3 cellular contexts compared by ENCODE assay signal in genomic region chr4:21320034-21320433, GRCh38.
"Had no signal": no experiment of that assay in that cellular context is flagged by ENCODE, and none has a peak within 500 bp of the region (broad histone marks: within the 10 kb centered on the region; RNA-seq: fewer than 3 reads in every experiment).

No MANE protein-coding gene starts in this region.

- ATAC-seq: GM12878 had no signal

- DNase-seq: GDM1, GF-D8 had no signal

- H3K4me3 ChIP-seq: GM12878 had no signal
